8 cellular contexts compared by ENCODE assay signal in the genomic region with DNA sequence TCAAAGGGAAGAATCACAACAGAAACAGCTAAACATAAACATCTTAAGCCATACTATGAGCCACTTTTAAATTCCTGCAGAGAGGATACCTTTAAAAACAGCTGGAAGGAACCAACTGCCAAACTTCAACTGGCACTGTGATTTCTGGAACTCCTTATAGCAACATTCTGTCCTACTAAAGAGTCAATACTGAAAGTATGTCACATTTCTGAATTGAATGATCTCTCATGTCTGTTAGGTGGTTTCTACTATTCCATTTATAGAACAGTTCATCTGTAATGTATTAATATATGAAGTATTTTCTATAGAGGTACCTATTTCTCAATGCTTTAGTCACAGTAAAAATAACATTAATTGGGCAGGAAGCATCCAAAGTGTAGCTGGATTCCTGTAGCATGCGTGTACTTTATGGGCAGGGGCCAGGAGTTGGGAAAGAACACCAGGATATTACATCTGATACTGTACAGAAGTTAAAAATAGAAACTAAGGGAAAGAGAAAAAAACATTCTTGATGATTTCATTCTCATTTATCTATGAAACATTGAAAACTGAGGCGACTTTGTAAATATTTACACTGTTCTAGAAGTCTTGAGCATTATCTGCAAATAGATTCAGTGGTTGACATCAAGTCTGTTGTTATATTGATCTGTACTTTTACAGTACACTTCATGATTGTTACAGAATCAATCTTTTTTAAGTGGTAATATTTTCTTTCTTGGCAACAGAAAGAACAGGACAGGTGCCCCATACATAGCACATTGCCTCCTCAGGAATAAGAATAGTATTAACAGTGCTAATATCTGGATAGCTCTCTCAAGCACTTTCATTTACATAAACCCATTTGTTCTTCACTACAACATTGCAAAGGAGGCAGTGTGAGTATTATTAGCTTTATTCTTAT. TPM values are rescaled to one million over a fixed set of nuclear protein-coding genes. Genes with fewer than 3 reads are reported as not detected.
A peak's percentile ranks its signal among the peaks of the same experiment; 100 is the strongest.
DNase-seq lines count a peak whose midpoint lies in the region; ATAC-seq and TF ChIP-seq lines count a peak whose summit lies in the region.

No MANE protein-coding gene starts in this region.

- H3K23ac ChIP-seq in trophoblast cell (ENCODE audit: low read length) = no peak overlapping the region

- POLR2A ChIA-PET in BJ (lab: Charles Lee) = interaction anchor here (0.6 to 0.9 kb wide), 3 partner anchors 9 to 101 kb away, joined by 3 read pairs; no protein-coding TSS in a partner anchor

- H3K27ac ChIP-seq in trophoblast cell (ENCODE audit: low read depth, low read length) = no peak overlapping the region

- H3K4me1 ChIP-seq in trophoblast cell (ENCODE audit: control insufficient read depth in 1 of 2, insufficient read depth in 2 of 2, low read length in 2 of 2) = peaks cover 2 to 3% of the 10 kb centered on the region in 2 experiments

- no peak overlapping the region for H3K4me2 ChIP-seq in trophoblast cell (ENCODE audit: low read length)

- H3K4me3 ChIP-seq in BJ (ENCODE audit: low read depth, low read length) (no peak overlapping the region), trophoblast cell (ENCODE audit: low read depth, low read length) (no peak overlapping the region)

- WGBS in trophoblast cell (ENCODE audit: extremely low coverage, insufficient coverage, insufficient read length) = no CpG with 5 or more reads among the region's 2 CpGs

- no peak overlapping the region for H3K14ac ChIP-seq in trophoblast cell (ENCODE audit: low read length)

- H2BK5ac ChIP-seq in trophoblast cell (ENCODE audit: low read depth, low read length, poor library complexity) = no peak overlapping the region

- no peak overlapping the region for H3K4ac ChIP-seq in trophoblast cell (ENCODE audit: low read depth, low read length)

- no peak for TF ChIP-seq CTCF in BJ (IDR thresholded peaks at IDR 0.05; ENCODE audit: insufficient read depth, low read depth, low read length)

- H3K9me3 ChIP-seq in trophoblast cell (ENCODE audit: insufficient read depth, low read depth, low read length) = no peaks in the 10 kb centered on the region

- no peak overlapping the region for H2BK12ac ChIP-seq in trophoblast cell (ENCODE audit: low read length)

- no peak overlapping the region for H4K91ac ChIP-seq in trophoblast cell (ENCODE audit: low read depth, low read length)

- no peak overlapping the region for H2AK5ac ChIP-seq in trophoblast cell (ENCODE audit: low read length)

- H4K8ac ChIP-seq in trophoblast cell (ENCODE audit: low read depth, low read length) = no peak overlapping the region

- CTCF ChIA-PET in BJ (lab: Yijun Ruan, JAX) = interaction anchor here (0.6 to 3.3 kb wide), 4 partner anchors 12 to 159 kb away, joined by 3 to 12 read pairs (median 4); no protein-coding TSS in a partner anchor

- H4K12ac ChIP-seq in trophoblast cell (ENCODE audit: low read depth, low read length) = no peak overlapping the region

- ATAC-seq in GM21515 (IDR thresholded peaks at IDR 0.05; ENCODE audit: unreplicated experiment) (peak; percentile 73), HG03575 (IDR thresholded peaks at IDR 0.05; ENCODE audit: extremely low read depth, insufficient number of reproducible peaks, low FRiP score, unreplicated experiment) (peak; percentile 79)

- DNase-seq in BJ (ENCODE audit: low read depth) (peak; percentile 93), dermis blood vessel endothelial cell (peak; percentile 94), trophoblast cell (peak; percentile 81 to 93), midbrain (lab: John Stamatoyannopoulos, UW) (no peak), GM19240 (ENCODE audit: insufficient read length, low spot score) (no peak)
- DNase-seq in activated CD8-positive, alpha-beta memory T cell treated with anti-CD3 and anti-CD28 coated beads, Interleukin-2, amount 50 U/mL, for 4 hours = no peak

- H3K27me3 ChIP-seq in BJ (ENCODE audit: control insufficient read depth, insufficient read depth, low read length) = no peaks in the 10 kb centered on the region
- no peaks in the 10 kb centered on the region for H3K27me3 ChIP-seq in trophoblast cell (ENCODE audit: insufficient read depth, low read length)

- H3K79me1 ChIP-seq in trophoblast cell (ENCODE audit: low read length) = no peaks in the 10 kb centered on the region

- no peak overlapping the region for H3K18ac ChIP-seq in trophoblast cell (ENCODE audit: low read length)

- no peak overlapping the region for H3K9ac ChIP-seq in trophoblast cell (ENCODE audit: low read length)

- H3K36me3 ChIP-seq in BJ (ENCODE audit: control insufficient read depth, insufficient read depth, low read length) (no peaks in the 10 kb centered on the region), trophoblast cell (ENCODE audit: control insufficient read depth in 1 of 2, insufficient read depth in 2 of 2, low read length in 2 of 2) (no peaks in the 10 kb centered on the region)

- no peak overlapping the region for H2BK120ac ChIP-seq in trophoblast cell (ENCODE audit: insufficient read depth, low read length, poor library complexity)

- no peak overlapping the region for H2AFZ ChIP-seq in trophoblast cell (ENCODE audit: insufficient read depth, low read length, poor library complexity)

- H3K79me2 ChIP-seq in trophoblast cell (ENCODE audit: control insufficient read depth, insufficient read depth, low read length, poor library complexity) = no peaks in the 10 kb centered on the region

RNA-seq across cellular contexts. Expression of a gene that starts 6.1 kb away (rescaled TPM):
- 13.5 and 22.5 TPM in 2 replicates for polyA plus RNA-seq in BJ (2011; rRNA removed)
- polyA minus RNA-seq in BJ (2011; rRNA and poly(A)+ RNA removed) = 34.8 and 35.2 TPM in 2 replicates
- total RNA-seq in dermis blood vessel endothelial cell = 23.5 TPM in 2 replicates
- 15.2 and 15.3 TPM in 2 replicates for polyA plus RNA-seq in trophoblast cell (2013)

Comparison
In these comparisons a context has a peak if more than half of its experiments do, and no peak if none do; other contexts are left out.
1. DNase-seq: peak in BJ (single experiment), dermis blood vessel endothelial cell (single experiment) and trophoblast cell (2 of 2); none in midbrain (single experiment), activated CD8-positive, alpha-beta memory T cell treated with anti-CD3 and anti-CD28 coated beads, Interleukin-2, amount 50 U/mL, for 4 hours (single experiment) and GM19240 (single experiment).